In the genomic region with DNA sequence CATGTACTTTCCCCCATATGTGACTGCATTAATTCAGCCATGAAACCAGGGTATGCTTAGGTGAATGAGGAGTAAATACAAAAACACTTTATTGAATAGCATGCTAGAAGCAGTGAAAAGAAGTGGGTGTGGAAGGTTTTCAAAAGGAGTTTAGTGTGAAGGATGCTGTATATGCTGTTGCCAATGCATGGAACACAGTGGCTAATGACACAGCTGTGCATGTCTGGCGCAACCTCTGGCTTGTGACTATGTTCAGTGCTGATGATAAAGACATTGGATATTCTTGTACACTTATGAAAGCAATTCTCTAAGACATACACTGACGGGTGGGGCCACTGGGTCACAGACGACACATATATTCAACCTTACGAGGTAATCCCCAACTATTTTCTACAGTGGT, we compare ENCODE assay signal across 9 cellular contexts. TPM values are rescaled to one million over a fixed set of nuclear protein-coding genes. Genes with fewer than 3 reads are reported as not detected.
DNase-seq lines count a peak whose midpoint lies in the region; ATAC-seq, FAIRE-seq and TF ChIP-seq lines count a peak whose summit lies in the region.
"Had no signal": no experiment of that assay in that cellular context is flagged by ENCODE, and none has a peak within 500 bp of the region (broad histone marks: within the 10 kb centered on the region; RNA-seq: fewer than 3 reads in every experiment).

No MANE protein-coding gene starts in this region.

- peak; percentile 69 for DNase-seq in fibroblast of mammary gland (ENCODE audit: low read depth)
- DNase-seq in right cardiac atrium, result no peak
- DNase-seq in central memory CD4-positive, alpha-beta T cell, result no peak
- no peak for DNase-seq in kidney
- DNase-seq: NCI-H510A treated with DMSO at 0.1 percent for 48 hours, nucleus accumbens had no signal

- FAIRE-seq in kidney (lab: Jason Lieb, UNC), result no peak

- H3K4me1 ChIP-seq in right cardiac atrium (ENCODE audit: control insufficient read depth, insufficient read depth, low read length) (no peaks in the 10 kb centered on the region), kidney (ENCODE audit: control insufficient read depth in 1 of 2, insufficient read depth in 1 of 2, low read depth in 1 of 2, low read length in 2 of 2) (no peaks in the 10 kb centered on the region)

- H3K4me3 ChIP-seq in fibroblast of mammary gland (ENCODE audit: control insufficient read depth, low read depth, low read length), result no peak overlapping the region
- no peak overlapping the region for H3K4me3 ChIP-seq in right cardiac atrium (ENCODE audit: low read length)
- no peak overlapping the region for H3K4me3 ChIP-seq in kidney (ENCODE audit: low read length in 2 of 2)

- WGBS in right cardiac atrium, result 94% methylated on average over 4 of the region's 4 CpGs

- H3K27ac ChIP-seq in right cardiac atrium (ENCODE audit: low read length) (no peak overlapping the region), kidney (ENCODE audit: low read depth in 2 of 2, low read length in 2 of 2) (no peak overlapping the region)

- intact Hi-C loops in right cardiac atrium (cut with DNase I), result no loop called here
- intact Hi-C loops in kidney (cut with DNase I), result no loop called here

- H3K27me3 ChIP-seq in right cardiac atrium (ENCODE audit: control insufficient read depth, insufficient read depth), result no peaks in the 10 kb centered on the region

- H3K9me3 ChIP-seq in right cardiac atrium (ENCODE audit: control insufficient read depth, low read length) (no peaks in the 10 kb centered on the region), kidney (ENCODE audit: control insufficient read depth in 1 of 2, low read length in 2 of 2) (peaks cover 0 to 3% of the 10 kb centered on the region in 2 donors)

- H3K9ac ChIP-seq in kidney (ENCODE audit: low read length in 2 of 2), result no peak overlapping the region

- TF ChIP-seq CTCF in fibroblast of mammary gland (conservative IDR thresholded peaks at IDR 0.05; ENCODE audit: control insufficient read depth, insufficient read depth, low read depth, low read length) (no peak), kidney (IDR thresholded peaks at IDR 0.05; ENCODE audit: borderline replicate concordance, extremely low read depth, insufficient read depth) (no peak)

- no peaks in the 10 kb centered on the region for H3K36me3 ChIP-seq in kidney (ENCODE audit: control insufficient read depth in 1 of 2, insufficient read depth in 2 of 2, low read length in 2 of 2)

- peak; percentile 27 for ATAC-seq in GM18909 (IDR thresholded peaks at IDR 0.05; ENCODE audit: poor library complexity, unreplicated experiment)
- ATAC-seq in GM21737 (IDR thresholded peaks at IDR 0.05; ENCODE audit: unreplicated experiment), result peak; percentile 36
- ATAC-seq in HG03521 (IDR thresholded peaks at IDR 0.05; ENCODE audit: unreplicated experiment), result peak; percentile 25
- no peak for ATAC-seq in right cardiac atrium

RNA-seq across cellular contexts. Expression of a gene that starts 55.2 kb away (rescaled TPM):
- total RNA-seq in right cardiac atrium, result not detected
- not detected for polyA plus RNA-seq in right cardiac atrium
- not detected for total RNA-seq in kidney
- polyA plus RNA-seq in kidney (ENCODE audit: insufficient read depth, low read depth, low replicate concordance), result not detected

RNA-seq across cellular contexts. Expression of a gene that starts 55.5 kb away (rescaled TPM):
- total RNA-seq in right cardiac atrium, result 1 to 10 TPM; 3.4 to 4.8 (median 4.1) TPM
- polyA plus RNA-seq in right cardiac atrium, result 1.6 TPM
- total RNA-seq in kidney, result 5.2 TPM
- polyA plus RNA-seq in kidney (ENCODE audit: insufficient read depth, low read depth, low replicate concordance), result 1.8 TPM

Comparison
In these comparisons a context has a peak if more than half of its experiments do, and no peak if none do; other contexts are left out.
1. ATAC-seq: peak in GM18909 (single experiment), GM21737 (single experiment) and HG03521 (single experiment); none in right cardiac atrium (0 of 2).